Comparison of ENCODE assay signal across 8 cellular contexts in the genomic region with DNA sequence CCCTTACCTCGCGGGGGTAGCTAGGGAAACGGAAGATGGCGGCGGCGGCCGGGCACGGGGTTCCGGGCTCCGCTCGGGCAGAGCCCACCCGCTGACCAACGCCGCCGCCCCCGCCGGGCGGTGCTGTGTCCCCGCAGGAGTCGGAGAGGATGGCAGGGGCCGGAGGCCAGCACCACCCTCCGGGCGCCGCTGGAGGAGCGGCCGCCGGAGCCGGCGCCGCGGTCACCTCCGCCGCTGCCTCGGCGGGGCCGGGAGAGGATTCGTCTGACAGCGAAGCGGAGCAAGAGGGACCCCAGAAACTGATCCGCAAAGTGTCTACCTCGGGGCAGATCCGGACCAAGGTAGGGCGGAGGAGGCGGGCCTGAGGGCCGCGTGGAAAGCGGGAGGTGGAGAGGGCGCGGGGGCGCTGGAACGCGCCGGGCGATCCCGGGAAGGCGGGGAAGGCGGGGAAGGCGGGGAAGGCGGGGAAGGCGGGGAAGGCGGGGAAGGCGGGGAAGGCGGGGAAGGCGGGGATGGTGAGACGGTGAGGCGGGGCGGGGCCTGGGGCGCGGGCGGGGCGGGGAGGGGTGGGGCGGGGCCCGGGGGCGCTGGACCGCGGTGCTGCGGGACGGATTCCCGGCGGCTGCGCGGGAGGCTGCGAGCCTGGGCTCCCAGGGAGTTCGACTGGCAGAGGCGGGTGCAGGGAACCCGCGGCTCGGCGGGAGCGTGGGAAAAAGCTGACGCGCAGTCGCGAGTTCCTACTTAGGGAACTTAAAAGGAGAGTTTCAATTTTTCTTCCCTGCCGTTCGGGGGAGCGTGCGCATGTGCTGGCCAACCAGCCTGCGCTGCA. TPM values are rescaled to one million over a fixed set of nuclear protein-coding genes. Genes with fewer than 3 reads are reported as not detected.
DNase-seq lines count a peak whose midpoint lies in the region; ATAC-seq and TF ChIP-seq lines count a peak whose summit lies in the region.

A gene with protein sequence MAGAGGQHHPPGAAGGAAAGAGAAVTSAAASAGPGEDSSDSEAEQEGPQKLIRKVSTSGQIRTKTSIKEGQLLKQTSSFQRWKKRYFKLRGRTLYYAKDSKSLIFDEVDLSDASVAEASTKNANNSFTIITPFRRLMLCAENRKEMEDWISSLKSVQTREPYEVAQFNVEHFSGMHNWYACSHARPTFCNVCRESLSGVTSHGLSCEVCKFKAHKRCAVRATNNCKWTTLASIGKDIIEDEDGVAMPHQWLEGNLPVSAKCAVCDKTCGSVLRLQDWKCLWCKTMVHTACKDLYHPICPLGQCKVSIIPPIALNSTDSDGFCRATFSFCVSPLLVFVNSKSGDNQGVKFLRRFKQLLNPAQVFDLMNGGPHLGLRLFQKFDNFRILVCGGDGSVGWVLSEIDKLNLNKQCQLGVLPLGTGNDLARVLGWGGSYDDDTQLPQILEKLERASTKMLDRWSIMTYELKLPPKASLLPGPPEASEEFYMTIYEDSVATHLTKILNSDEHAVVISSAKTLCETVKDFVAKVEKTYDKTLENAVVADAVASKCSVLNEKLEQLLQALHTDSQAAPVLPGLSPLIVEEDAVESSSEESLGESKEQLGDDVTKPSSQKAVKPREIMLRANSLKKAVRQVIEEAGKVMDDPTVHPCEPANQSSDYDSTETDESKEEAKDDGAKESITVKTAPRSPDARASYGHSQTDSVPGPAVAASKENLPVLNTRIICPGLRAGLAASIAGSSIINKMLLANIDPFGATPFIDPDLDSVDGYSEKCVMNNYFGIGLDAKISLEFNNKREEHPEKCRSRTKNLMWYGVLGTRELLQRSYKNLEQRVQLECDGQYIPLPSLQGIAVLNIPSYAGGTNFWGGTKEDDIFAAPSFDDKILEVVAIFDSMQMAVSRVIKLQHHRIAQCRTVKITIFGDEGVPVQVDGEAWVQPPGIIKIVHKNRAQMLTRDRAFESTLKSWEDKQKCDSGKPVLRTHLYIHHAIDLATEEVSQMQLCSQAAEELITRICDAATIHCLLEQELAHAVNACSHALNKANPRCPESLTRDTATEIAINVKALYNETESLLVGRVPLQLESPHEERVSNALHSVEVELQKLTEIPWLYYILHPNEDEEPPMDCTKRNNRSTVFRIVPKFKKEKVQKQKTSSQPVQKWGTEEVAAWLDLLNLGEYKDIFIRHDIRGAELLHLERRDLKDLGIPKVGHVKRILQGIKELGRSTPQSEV (plus strand): TSS at position 24 of the 829 bp plus-strand sequence. CDS start 126 bp downstream, at position 150.

- no peaks in the 10 kb centered on the region for H3K9me3 ChIP-seq in CD8-positive, alpha-beta memory T cell (ENCODE audit: low read length)
- H3K9me3 ChIP-seq in Peyer's patch = no peaks in the 10 kb centered on the region
- no peaks in the 10 kb centered on the region for H3K9me3 ChIP-seq in fibroblast of lung (ENCODE audit: control insufficient read depth, insufficient read depth, low read depth, low read length)
- H3K9me3 ChIP-seq in subcutaneous abdominal adipose tissue (ENCODE audit: control insufficient read depth in 5 of 5, low read length in 5 of 5) = no peaks in the 10 kb centered on the region

- H3K79me2 ChIP-seq in fibroblast of lung (ENCODE audit: control insufficient read depth, insufficient read depth, low read length) = peaks cover 24% of the 10 kb centered on the region

- peak in 3 of 6 experiments; percentile 26 to 34 (median 28) for TF ChIP-seq CTCF in Peyer's patch (IDR thresholded peaks at IDR 0.05)
- TF ChIP-seq CTCF in fibroblast of lung (conservative IDR thresholded peaks at IDR 0.05 in 1 of 2, IDR thresholded peaks at IDR 0.05 in 1 of 2; ENCODE audit: low read depth in 1 of 2, low read length in 2 of 2) = peak in 1 of 2 donors; percentile 7

- peak within 1 kb of the TSS; percentile 32 to 95 (median 84) for H3K27ac Mint-ChIP-seq in CD8-positive, alpha-beta memory T cell
- peak within 1 kb of the TSS; percentile 73 for H3K27ac Mint-ChIP-seq in activated T-helper 17 cell treated with anti-CD3 and anti-CD28 coated beads, Interleukin-2, amount 50 U/mL, for 72 hours
- H3K27ac Mint-ChIP-seq in naive B cell = peak within 1 kb of the TSS in 4 of 6 donors; percentile 8 to 76 (median 56)

- POLR2A ChIA-PET in CD8-positive, alpha-beta memory T cell (lab: Charles Lee) = interaction anchor here (0.6 kb wide), 1 partner anchor 690 kb away, joined by 3 read pairs; no protein-coding TSS in a partner anchor

- H3K4me3 Mint-ChIP-seq in CD8-positive, alpha-beta memory T cell = peak within 1 kb of the TSS; percentile 89 to 96 (median 93)
- peak within 1 kb of the TSS; percentile 90 for H3K4me3 Mint-ChIP-seq in activated T-helper 17 cell treated with anti-CD3 and anti-CD28 coated beads, Interleukin-2, amount 50 U/mL, for 72 hours
- peak within 1 kb of the TSS; percentile 66 to 95 (median 84) for H3K4me3 Mint-ChIP-seq in naive B cell

- H3K27me3 ChIP-seq in CD8-positive, alpha-beta memory T cell (ENCODE audit: insufficient read depth, low read length, poor library complexity, severe bottlenecking) = no peaks in the 10 kb centered on the region
- H3K27me3 ChIP-seq in Peyer's patch = no peaks in the 10 kb centered on the region
- H3K27me3 ChIP-seq in fibroblast of lung (ENCODE audit: control insufficient read depth, insufficient read depth, low read length) = no peaks in the 10 kb centered on the region
- H3K27me3 ChIP-seq in subcutaneous abdominal adipose tissue (ENCODE audit: control insufficient read depth in 5 of 5, insufficient read depth in 4 of 5, low read length in 5 of 5) = peaks cover 0 to 4% (median 0%) of the 10 kb centered on the region in 5 donors

- peak within 1 kb of the TSS; percentile 40 for H3K27ac ChIP-seq in CD8-positive, alpha-beta memory T cell (ENCODE audit: low read depth, low read length)
- peak within 1 kb of the TSS; percentile 76 to 94 (median 82) for H3K27ac ChIP-seq in Peyer's patch
- H3K27ac ChIP-seq in fibroblast of lung (ENCODE audit: insufficient read depth, low read length) = peak within 1 kb of the TSS; percentile 82
- peak within 1 kb of the TSS; percentile 69 for H3K27ac ChIP-seq in subcutaneous abdominal adipose tissue (ENCODE audit: low read depth, low read length)

- H3K9me3 Mint-ChIP-seq in CD8-positive, alpha-beta memory T cell = no peaks in the 10 kb centered on the region
- H3K9me3 Mint-ChIP-seq in activated T-helper 17 cell treated with anti-CD3 and anti-CD28 coated beads, Interleukin-2, amount 50 U/mL, for 72 hours = no peaks in the 10 kb centered on the region
- no peaks in the 10 kb centered on the region for H3K9me3 Mint-ChIP-seq in naive B cell

- ATAC-seq in GM19397 (IDR thresholded peaks at IDR 0.05; ENCODE audit: unreplicated experiment) (peak; percentile 45), HG03571 (IDR thresholded peaks at IDR 0.05; ENCODE audit: unreplicated experiment) (peak; percentile 41), naive B cell (ENCODE audit: low read depth in 2 of 2) (peak; percentile 56 to 68)
- ATAC-seq in activated T-helper 17 cell treated with anti-CD3 and anti-CD28 coated beads, Interleukin-2, amount 50 U/mL, for 72 hours (replicated peaks) = peak; percentile 73

- H3K4me1 ChIP-seq in CD8-positive, alpha-beta memory T cell (ENCODE audit: insufficient read depth, low read length) = peaks cover 11% of the 10 kb centered on the region
- H3K4me1 ChIP-seq in Peyer's patch (peaks cover 0 to 4% (median 0%) of the 10 kb centered on the region in 4 donors), fibroblast of lung (ENCODE audit: control insufficient read depth, extremely low read depth, insufficient read depth, low read length) (peaks cover 4% of the 10 kb centered on the region), subcutaneous abdominal adipose tissue (ENCODE audit: control insufficient read depth in 5 of 5, insufficient read depth in 5 of 5, low read length in 5 of 5) (peaks cover 4 to 23% (median 18%) of the 10 kb centered on the region in 5 donors)

- peak; percentile 34 to 52 for TF ChIP-seq POLR2A in Peyer's patch (IDR thresholded peaks at IDR 0.05)

- H3K9ac ChIP-seq in fibroblast of lung (ENCODE audit: insufficient read depth, low read length) (peak within 1 kb of the TSS; percentile 84), subcutaneous abdominal adipose tissue (ENCODE audit: low read length in 5 of 5) (peak within 1 kb of the TSS; percentile 81 to 94 (median 83))

- H3K4me2 ChIP-seq in fibroblast of lung (ENCODE audit: extremely low read depth, insufficient read depth, low read length) = peak within 1 kb of the TSS; percentile 97

- peak within 1 kb of the TSS; percentile 94 for H2AFZ ChIP-seq in fibroblast of lung (ENCODE audit: low read length)

- H4K20me1 ChIP-seq in fibroblast of lung (ENCODE audit: control insufficient read depth, extremely low read depth, insufficient read depth, low read length) = no peaks in the 10 kb centered on the region

- DNase-seq in CD8-positive, alpha-beta memory T cell = peak; percentile 53 to 75 (median 60)
- DNase-seq in Peyer's patch (peak; percentile 60 to 88 (median 86)), fibroblast of lung (ENCODE audit: low read depth in 2 of 2) (peak; percentile 77 to 78), naive B cell (peak; percentile 24)

- peak within 1 kb of the TSS; percentile 90 for H3K4me3 ChIP-seq in CD8-positive, alpha-beta memory T cell (ENCODE audit: low read length)
- peak within 1 kb of the TSS; percentile 76 to 99 (median 82) for H3K4me3 ChIP-seq in Peyer's patch
- peak within 1 kb of the TSS; percentile 77 to 93 (median 84) for H3K4me3 ChIP-seq in fibroblast of lung (replicated peaks in 1 of 4; ENCODE audit: control extremely low read depth in 1 of 4, insufficient read depth in 1 of 4, low read depth in 3 of 4, low read length in 4 of 4)
- H3K4me3 ChIP-seq in subcutaneous abdominal adipose tissue (ENCODE audit: low read depth in 1 of 5, low read length in 5 of 5) = peak within 1 kb of the TSS; percentile 75 to 89 (median 80)

- CTCF ChIA-PET in CD8-positive, alpha-beta memory T cell (lab: Charles Lee) = interaction anchor here (1.1 to 1.3 kb wide), 3 partner anchors 7 to 132 kb away, joined by 3 to 4 read pairs (median 3); no protein-coding TSS in a partner anchor

- no peaks in the 10 kb centered on the region for H3K36me3 ChIP-seq in CD8-positive, alpha-beta memory T cell (ENCODE audit: insufficient read depth, low read length)
- H3K36me3 ChIP-seq in Peyer's patch = no peaks in the 10 kb centered on the region
- H3K36me3 ChIP-seq in fibroblast of lung (ENCODE audit: control insufficient read depth, insufficient read depth, low read length) = no peaks in the 10 kb centered on the region
- H3K36me3 ChIP-seq in subcutaneous abdominal adipose tissue (ENCODE audit: control insufficient read depth in 5 of 5, insufficient read depth in 5 of 5, low read length in 5 of 5) = no peaks in the 10 kb centered on the region

- H3K27me3 Mint-ChIP-seq in CD8-positive, alpha-beta memory T cell = no peaks in the 10 kb centered on the region
- H3K27me3 Mint-ChIP-seq in activated T-helper 17 cell treated with anti-CD3 and anti-CD28 coated beads, Interleukin-2, amount 50 U/mL, for 72 hours = no peaks in the 10 kb centered on the region
- H3K27me3 Mint-ChIP-seq in naive B cell = peaks cover 24 to 49% (median 27%) of the 10 kb centered on the region in 3 donors

- H3K4me1 Mint-ChIP-seq in CD8-positive, alpha-beta memory T cell = peaks cover 19 to 32% (median 29%) of the 10 kb centered on the region in 3 donors
- H3K4me1 Mint-ChIP-seq in activated T-helper 17 cell treated with anti-CD3 and anti-CD28 coated beads, Interleukin-2, amount 50 U/mL, for 72 hours = peaks cover 6% of the 10 kb centered on the region
- H3K4me1 Mint-ChIP-seq in naive B cell = peaks cover 5 to 17% (median 13%) of the 10 kb centered on the region in 3 donors

- peaks cover 0 to 6% (median 4%) of the 10 kb centered on the region in 3 donors for H3K36me3 Mint-ChIP-seq in CD8-positive, alpha-beta memory T cell
- no peaks in the 10 kb centered on the region for H3K36me3 Mint-ChIP-seq in activated T-helper 17 cell treated with anti-CD3 and anti-CD28 coated beads, Interleukin-2, amount 50 U/mL, for 72 hours (ENCODE audit: low read depth)
- no peaks in the 10 kb centered on the region for H3K36me3 Mint-ChIP-seq in naive B cell

RNA-seq across cellular contexts. Expression of the gene that starts here (rescaled TPM):
- total RNA-seq in CD8-positive, alpha-beta memory T cell = 10 to 100 TPM; 10.2 to 10.9 TPM
- polyA plus RNA-seq in CD8-positive, alpha-beta memory T cell = 2.5 TPM
- total RNA-seq in Peyer's patch = 10 to 100 TPM in 3 of 4 donors, 1 to 10 TPM in 1; 9.5 to 30.5 (median 18.8) TPM
- 10 to 100 TPM; 16.6 to 17.5 TPM for total RNA-seq in activated T-helper 17 cell treated with anti-CD3 and anti-CD28 coated beads, Interleukin-2, amount 50 U/mL, for 72 hours
- 5.6 and 7.9 TPM in 2 replicates for total RNA-seq in fibroblast of lung
- polyA plus RNA-seq in fibroblast of lung = 4.3 and 6.1 TPM in 2 replicates
- 2.3 and 4.1 TPM in 2 replicates for polyA plus RNA-seq in fibroblast of lung (2012)
- 7.8 and 16.2 TPM in 2 replicates for polyA minus RNA-seq in fibroblast of lung (ENCODE audit: low replicate concordance)
- polyA plus RNA-seq in naive B cell (ENCODE audit: low read depth in 6 of 6) = under 1 TPM in 3 of 6 donors, not detected in 3; 0.03 to 0.05 (median 0.04) TPM

Comparison
In these comparisons a context has a peak if more than half of its experiments do, and no peak if none do; other contexts are left out.
1. Peak in every context shown above with its lines: DNase-seq, ATAC-seq, H3K4me3 ChIP-seq and H3K27ac ChIP-seq.
2. Peak in DNase-seq and ATAC-seq in naive B cell; RNA of the gene not detected or under 1 TPM.
3. DNase-seq: peak in every context shown above with its lines; median percentile 86 in Peyer's patch; 78 in fibroblast of lung; 60 in CD8-positive, alpha-beta memory T cell; 24 in naive B cell.